Comparison of ENCODE assay signal across 8 cellular contexts in genomic region chr17:43367588-43368242, GRCh38. TPM values are rescaled to one million over a fixed set of nuclear protein-coding genes. Genes with fewer than 3 reads are reported as not detected.
DNase-seq lines count a peak whose midpoint lies in the region; ATAC-seq, FAIRE-seq and TF ChIP-seq lines count a peak whose summit lies in the region.

No MANE protein-coding gene starts in this region.

- H3K4me1 ChIP-seq in MM.1S (ENCODE audit: low read length) (peaks cover 11% of the 10 kb centered on the region), breast epithelium (peaks cover 4 to 5% of the 10 kb centered on the region in 2 donors)

- peak overlapping the region; percentile 70 for H3K27ac ChIP-seq in MM.1S (ENCODE audit: low read length)
- peak overlapping the region; percentile 100 for H3K27ac ChIP-seq in breast epithelium

- peak overlapping the region; percentile 86 for H3K4me2 ChIP-seq in MM.1S (ENCODE audit: low read depth, low read length)

- no peaks in the 10 kb centered on the region for H4K20me1 ChIP-seq in MM.1S (ENCODE audit: insufficient read depth, low read length)

- ATAC-seq in HG02938 (IDR thresholded peaks at IDR 0.05; ENCODE audit: unreplicated experiment), result no peak

- H3K36me3 ChIP-seq in MM.1S (replicated peaks; ENCODE audit: insufficient read depth, low read length), result no peaks in the 10 kb centered on the region
- H3K36me3 ChIP-seq in breast epithelium, result no peaks in the 10 kb centered on the region

- H2AFZ ChIP-seq in MM.1S (ENCODE audit: low read length), result peak overlapping the region; percentile 80; the same call in 1 of the 2 replicates

- DNase-seq in GM04504 (ENCODE audit: low read depth) (peak; percentile 74), H54 (ENCODE audit: insufficient read length, low spot score) (peak; percentile 36), MM.1S (peak; percentile 71), SIG-M5 treated with dmso at 0.1 percent for 504 hours (lab: John Stamatoyannopoulos, UW; ENCODE audit: unreplicated experiment) (peak; percentile 89), breast epithelium (ENCODE audit: low spot score in 2 of 2) (no peak), iris pigment epithelial cell (ENCODE audit: low read depth) (peak; percentile 94)
- DNase-seq in stimulated activated CD4-positive, alpha-beta T cell treated with anti-CD3 and anti-CD28 coated beads, TNF-alpha, amount 100 ng/mL, for 24 hours (ENCODE audit: low read depth in 3 of 3), result peak in 2 of 3 experiments; percentile 19 to 45

- peak; percentile 93 for TF ChIP-seq POLR2A in H54 (IDR thresholded peaks at IDR 0.05; ENCODE audit: low read depth, low read length)
- no peak for TF ChIP-seq POLR2A in breast epithelium (IDR thresholded peaks at IDR 0.05)

- H3K79me2 ChIP-seq in MM.1S (ENCODE audit: low read length), result no peaks in the 10 kb centered on the region

- H3K9me3 ChIP-seq in MM.1S (replicated peaks; ENCODE audit: insufficient read depth, low read length) (no peaks in the 10 kb centered on the region), breast epithelium (no peaks in the 10 kb centered on the region)

- intact Hi-C loops in breast epithelium (cut with DNase I; ENCODE audit: low total_unique reads), result no loop called here

- H3K27me3 ChIP-seq in MM.1S (replicated peaks; ENCODE audit: insufficient read depth, low read length) (peaks cover 25% of the 10 kb centered on the region), breast epithelium (no peaks in the 10 kb centered on the region)

- H3F3A ChIP-seq in MM.1S (ENCODE audit: insufficient read depth, low read length), result peaks cover 22% of the 10 kb centered on the region

- TF ChIP-seq CTCF in MM.1S (IDR thresholded peaks at IDR 0.05; ENCODE audit: low read length), result no peak
- peak in 1 of 3 donors; percentile 11 for TF ChIP-seq CTCF in breast epithelium (IDR thresholded peaks at IDR 0.05)

- no peaks in the 10 kb centered on the region for H3K9me2 ChIP-seq in MM.1S (replicated peaks; ENCODE audit: insufficient read depth, low read length)

- H3K9ac ChIP-seq in MM.1S (ENCODE audit: low read length), result peak overlapping the region; percentile 73

- H3K4me3 ChIP-seq in MM.1S (ENCODE audit: low read length) (peak overlapping the region; percentile 48), breast epithelium (peak overlapping the region; percentile 54 to 85 (median 70))

- no peak for FAIRE-seq in H54 (lab: Jason Lieb, UNC)

RNA-seq across cellular contexts. Expression of gene ARL4D, which starts 31.1 kb away (rescaled TPM):
- total RNA-seq in breast epithelium, result 10 to 100 TPM in 1 of 3 donors, 1 to 10 TPM in 2; 6.1 to 15.4 (median 7.2) TPM

Comparison
In these comparisons a context has a peak if more than half of its experiments do, and no peak if none do; other contexts are left out.
1. DNase-seq: peak in GM04504 (single experiment), H54 (single experiment), MM.1S (single experiment), SIG-M5 treated with dmso at 0.1 percent for 504 hours (single experiment), iris pigment epithelial cell (single experiment) and stimulated activated CD4-positive, alpha-beta T cell treated with anti-CD3 and anti-CD28 coated beads, TNF-alpha, amount 100 ng/mL, for 24 hours (2 of 3); none in breast epithelium (0 of 2).